In the genomic region with DNA sequence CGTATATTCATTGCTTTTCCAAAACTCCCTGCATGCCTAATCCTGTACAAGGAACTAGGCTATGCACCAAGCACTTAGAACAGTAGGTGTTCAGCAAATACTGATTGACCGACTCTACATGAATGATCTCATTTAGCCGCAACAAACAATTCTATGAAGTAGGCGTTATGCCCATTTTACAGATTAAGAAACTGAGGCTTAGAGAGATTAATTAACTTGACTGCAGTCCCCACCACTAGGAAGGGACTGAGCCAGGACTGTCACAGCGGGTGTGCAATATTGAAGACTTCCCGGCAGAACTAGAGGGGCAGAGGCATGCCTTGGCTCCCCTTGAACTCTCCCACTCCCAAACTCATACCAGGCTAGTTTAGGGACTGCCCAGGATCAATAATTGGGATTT, we compare ENCODE assay signal across 13 cellular contexts. TPM values are rescaled to one million over a fixed set of nuclear protein-coding genes. Genes with fewer than 3 reads are reported as not detected.
DNase-seq lines count a peak whose midpoint lies in the region; ATAC-seq and TF ChIP-seq lines count a peak whose summit lies in the region.
"Had no signal": no experiment of that assay in that cellular context is flagged by ENCODE, and none has a peak within 500 bp of the region (broad histone marks: within the 10 kb centered on the region; RNA-seq: fewer than 3 reads in every experiment).

No MANE protein-coding gene starts in this region.

- intact Hi-C loops in left cardiac atrium (cut with DNase I), result loop anchor here (5.0 to 10.0 kb wide), 4 partner anchors 78 to 388 kb away; no protein-coding TSS in a partner anchor
- intact Hi-C loops in CD4-positive, alpha-beta T cell (cut with DNase I, micrococcal nuclease), result loop anchor here in 1 of 2 experiments (5.0 to 10.0 kb wide), 2 partner anchors 63 to 1586 kb away; no protein-coding TSS in a partner anchor

- H3K36me3 ChIP-seq in right atrium auricular region, result no peaks in the 10 kb centered on the region

- DNase-seq in right atrium auricular region (ENCODE audit: low spot score) (peak; percentile 30), left cardiac atrium (no peak), left lobe of liver (ENCODE audit: low spot score) (peak; percentile 29), osteocyte (ENCODE audit: extremely low spot score, unreplicated experiment) (peak; percentile 40), islet precursor cell (no peak), NCI-H446 (lab: John Stamatoyannopoulos, UW) (no peak)
- no peak for DNase-seq in CD4-positive, alpha-beta T cell
- DNase-seq: DMS53 had no signal

- POLR2A ChIA-PET in CD4-positive, alpha-beta T cell (lab: Charles Lee), result interaction anchor here (3.8 kb wide), 1 partner anchor 8 kb away, joined by 93 read pairs; no protein-coding TSS in a partner anchor

- peaks cover 0 to 48% of the 10 kb centered on the region in 2 donors for H3K4me1 ChIP-seq in right atrium auricular region

- H3K27ac Mint-ChIP-seq in CD4-positive, alpha-beta T cell, result peak overlapping the region; percentile 71
- H3K27ac Mint-ChIP-seq in osteocyte (ENCODE audit: unreplicated experiment), result no peak overlapping the region
- no peak overlapping the region for H3K27ac Mint-ChIP-seq in activated T-helper 17 cell treated with anti-CD3 and anti-CD28 coated beads, Interleukin-2, amount 50 U/mL, for 72 hours
- H3K27ac Mint-ChIP-seq: IgD-negative memory B cell had no signal

- ATAC-seq in left cardiac atrium (no peak), left lobe of liver (no peak)
- no peak for ATAC-seq in CD4-positive, alpha-beta T cell (ENCODE audit: poor library complexity)
- no peak for ATAC-seq in activated T-helper 17 cell treated with anti-CD3 and anti-CD28 coated beads, Interleukin-2, amount 50 U/mL, for 72 hours (replicated peaks)
- ATAC-seq: HCT116 had no signal

- no peaks in the 10 kb centered on the region for H3K27me3 Mint-ChIP-seq in CD4-positive, alpha-beta T cell
- peaks cover 6% of the 10 kb centered on the region for H3K27me3 Mint-ChIP-seq in osteocyte (ENCODE audit: unreplicated experiment)
- no peaks in the 10 kb centered on the region for H3K27me3 Mint-ChIP-seq in activated T-helper 17 cell treated with anti-CD3 and anti-CD28 coated beads, Interleukin-2, amount 50 U/mL, for 72 hours

- no peak overlapping the region for H3K4me3 ChIP-seq in right atrium auricular region

- no peak overlapping the region for H3K27ac ChIP-seq in right atrium auricular region
- H3K27ac ChIP-seq in CD4-positive, alpha-beta T cell (ENCODE audit: low read depth, low read length), result no peak overlapping the region

- H3K9me3 Mint-ChIP-seq in CD4-positive, alpha-beta T cell, result no peaks in the 10 kb centered on the region
- no peaks in the 10 kb centered on the region for H3K9me3 Mint-ChIP-seq in osteocyte (ENCODE audit: unreplicated experiment)
- H3K9me3 Mint-ChIP-seq in activated T-helper 17 cell treated with anti-CD3 and anti-CD28 coated beads, Interleukin-2, amount 50 U/mL, for 72 hours, result no peaks in the 10 kb centered on the region
- H3K9me3 Mint-ChIP-seq: IgD-negative memory B cell had no signal

- TF ChIP-seq CTCF in right atrium auricular region (IDR thresholded peaks at IDR 0.05) (no peak), osteocyte (IDR thresholded peaks at IDR 0.05) (no peak)
- no peak for TF ChIP-seq CTCF in CD4-positive, alpha-beta T cell (IDR thresholded peaks at IDR 0.05)

- no peaks in the 10 kb centered on the region for H3K27me3 ChIP-seq in right atrium auricular region
- H3K27me3 ChIP-seq in CD4-positive, alpha-beta T cell (ENCODE audit: control insufficient read depth, insufficient read depth, low read length), result no peaks in the 10 kb centered on the region

- CTCF ChIA-PET in CD4-positive, alpha-beta T cell (lab: Charles Lee), result interaction anchor here (1.4 kb wide), 1 partner anchor 11 kb away, joined by 3 read pairs; a partner anchor contains a TSS

- H3K36me3 Mint-ChIP-seq in CD4-positive, alpha-beta T cell (ENCODE audit: low read depth), result no peaks in the 10 kb centered on the region
- no peaks in the 10 kb centered on the region for H3K36me3 Mint-ChIP-seq in osteocyte (ENCODE audit: unreplicated experiment)
- no peaks in the 10 kb centered on the region for H3K36me3 Mint-ChIP-seq in activated T-helper 17 cell treated with anti-CD3 and anti-CD28 coated beads, Interleukin-2, amount 50 U/mL, for 72 hours (ENCODE audit: low read depth)
- H3K36me3 Mint-ChIP-seq: CD14-positive monocyte, IgD-negative memory B cell had no signal

- H3K4me3 Mint-ChIP-seq in CD4-positive, alpha-beta T cell, result no peak overlapping the region
- H3K4me3 Mint-ChIP-seq in osteocyte (ENCODE audit: unreplicated experiment), result no peak overlapping the region
- H3K4me3 Mint-ChIP-seq in activated T-helper 17 cell treated with anti-CD3 and anti-CD28 coated beads, Interleukin-2, amount 50 U/mL, for 72 hours, result no peak overlapping the region
- H3K4me3 Mint-ChIP-seq: B cell, CD14-positive monocyte had no signal

- peaks cover 41% of the 10 kb centered on the region for H3K4me1 Mint-ChIP-seq in CD4-positive, alpha-beta T cell (ENCODE audit: low read depth)
- peaks cover 17% of the 10 kb centered on the region for H3K4me1 Mint-ChIP-seq in osteocyte (ENCODE audit: unreplicated experiment)
- peaks cover 4% of the 10 kb centered on the region for H3K4me1 Mint-ChIP-seq in activated T-helper 17 cell treated with anti-CD3 and anti-CD28 coated beads, Interleukin-2, amount 50 U/mL, for 72 hours

- H3K9me3 ChIP-seq in right atrium auricular region, result no peaks in the 10 kb centered on the region
- no peaks in the 10 kb centered on the region for H3K9me3 ChIP-seq in CD4-positive, alpha-beta T cell (ENCODE audit: control insufficient read depth, low read length)

RNA-seq across cellular contexts. Expression of a gene that starts 10.5 kb away (rescaled TPM):
- total RNA-seq in right atrium auricular region (10 to 100 TPM; 12.3 to 15.0 TPM), left cardiac atrium (10 to 100 TPM; 19.2 to 22.5 TPM), left lobe of liver (11.6 TPM), osteocyte (26.6 and 29.3 TPM in 2 replicates)
- total RNA-seq in CD4-positive, alpha-beta T cell, result 100 to 1,000 TPM; 122 to 125 TPM
- 10 to 100 TPM; 48.1 to 56.8 TPM for total RNA-seq in activated T-helper 17 cell treated with anti-CD3 and anti-CD28 coated beads, Interleukin-2, amount 50 U/mL, for 72 hours

Comparison
In these comparisons a context has a peak if more than half of its experiments do, and no peak if none do; other contexts are left out.
1. DNase-seq: peak in right atrium auricular region (single experiment), left lobe of liver (single experiment) and osteocyte (single experiment); none in left cardiac atrium (single experiment), CD4-positive, alpha-beta T cell (0 of 10), islet precursor cell (single experiment) and NCI-H446 (0 of 2).